ENCODE assay signal across 9 cellular contexts in genomic region chr2:166304656-166305055, GRCh38.
"Had no signal": no experiment of that assay in that cellular context is flagged by ENCODE, and none has a peak within 500 bp of the region (broad histone marks: within the 10 kb centered on the region; RNA-seq: fewer than 3 reads in every experiment).

No MANE protein-coding gene starts in this region.

- DNase-seq: GM23248, GOT3, H9, HCEC 1CT, HFFc6, KBM-7 had no signal

- H3K4me3 ChIP-seq: GM23248 had no signal

- H3K27ac ChIP-seq: GM23248, HL-60, KMS-11 had no signal

- H3K9ac ChIP-seq: GM23248, KMS-11 had no signal

- H2AFZ ChIP-seq: GM23248 had no signal

- H3K4me2 ChIP-seq: KMS-11 had no signal

- FAIRE-seq: H54 had no signal
